ENCODE assay signal across 11 cellular contexts in genomic region chr5:82018462-82018861, GRCh38. TPM values are rescaled to one million over a fixed set of nuclear protein-coding genes. Genes with fewer than 3 reads are reported as not detected.
DNase-seq lines count a peak whose midpoint lies in the region; ATAC-seq and TF ChIP-seq lines count a peak whose summit lies in the region.
"Had no signal": no experiment of that assay in that cellular context is flagged by ENCODE, and none has a peak within 500 bp of the region (broad histone marks: within the 10 kb centered on the region; RNA-seq: fewer than 3 reads in every experiment).

No MANE protein-coding gene starts in this region.

- TF ChIP-seq POLR2A in testis (IDR thresholded peaks at IDR 0.05), result no peak

- no peaks in the 10 kb centered on the region for H3K9me2 ChIP-seq in PC-3 (replicated peaks; ENCODE audit: low read length)

- peaks cover 2% of the 10 kb centered on the region for H3K79me2 ChIP-seq in mammary epithelial cell (ENCODE audit: insufficient read depth, low read length)
- H3K79me2 ChIP-seq in PC-3 (ENCODE audit: low read length), result no peaks in the 10 kb centered on the region

- dilution Hi-C loops in mammary epithelial cell (cut with HindIII; ENCODE audit: low sequenced_read_pairs), result no loop called here

- ATAC-seq in PC-3, result no peak
- ATAC-seq in activated T-cell treated with anti-CD3 and anti-CD28 coated beads, Interleukin-2, amount 50 U/mL, for 4 hours, result no peak
- ATAC-seq in HG02870 (IDR thresholded peaks at IDR 0.05; ENCODE audit: unreplicated experiment), result no peak

- POLR2A ChIA-PET in MCF 10A (lab: Yijun Ruan, JAX) (interaction anchor here (0.7 kb wide), 1 partner anchor 20 kb away, joined by 3 read pairs; no protein-coding TSS in a partner anchor), PC-3 (lab: Charles Lee; ENCODE audit: unreplicated experiment) (no interaction called here)

- H4K20me1 ChIP-seq in mammary epithelial cell (ENCODE audit: insufficient read depth, low read length), result no peaks in the 10 kb centered on the region
- H4K20me1 ChIP-seq in PC-3 (ENCODE audit: low read length), result no peaks in the 10 kb centered on the region

- H3K4me1 ChIP-seq in mammary epithelial cell (ENCODE audit: insufficient read depth, low read length) (no peaks in the 10 kb centered on the region), testis (peaks cover 8% of the 10 kb centered on the region), PC-3 (ENCODE audit: insufficient read depth, low read length) (no peaks in the 10 kb centered on the region)
- H3K4me1 ChIP-seq: breast epithelium, vagina had no signal

- H3K9me3 ChIP-seq in mammary epithelial cell (replicated peaks; ENCODE audit: insufficient read depth, low read length) (no peaks in the 10 kb centered on the region), testis (no peaks in the 10 kb centered on the region), PC-3 (ENCODE audit: low read length) (no peaks in the 10 kb centered on the region)
- H3K9me3 ChIP-seq: breast epithelium, vagina had no signal

- TF ChIP-seq CTCF in MCF 10A (IDR thresholded peaks at IDR 0.05; ENCODE audit: unreplicated experiment) (no peak), mammary epithelial cell (conservative IDR thresholded peaks at IDR 0.05 in 1 of 2, IDR thresholded peaks at IDR 0.05 in 1 of 2; ENCODE audit: extremely low read depth in 1 of 2, insufficient read depth in 1 of 2, low read depth in 1 of 2, low read length in 2 of 2) (no peak), testis (IDR thresholded peaks at IDR 0.05) (no peak), PC-3 (conservative IDR thresholded peaks at IDR 0.05; ENCODE audit: low read depth, low read length) (no peak)

- H3K27me3 ChIP-seq in mammary epithelial cell (ENCODE audit: insufficient read depth, low read length), result no peaks in the 10 kb centered on the region
- no peaks in the 10 kb centered on the region for H3K27me3 ChIP-seq in testis
- H3K27me3 ChIP-seq in PC-3 (ENCODE audit: low read length), result no peaks in the 10 kb centered on the region
- H3K27me3 ChIP-seq: breast epithelium, vagina had no signal

- no peaks in the 10 kb centered on the region for H3F3A ChIP-seq in PC-3 (ENCODE audit: low read length, unreplicated experiment)

- H3K9ac ChIP-seq in mammary epithelial cell (ENCODE audit: insufficient read depth, low read length), result no peak overlapping the region
- no peak overlapping the region for H3K9ac ChIP-seq in PC-3 (ENCODE audit: low read length)

- in situ Hi-C loops in mammary epithelial cell (cut with MboI; ENCODE audit: low sequenced_read_pairs in 2 of 2), result no loop called here

- H3K27me3 Mint-ChIP-seq in MCF 10A (ENCODE audit: insufficient read depth, unreplicated experiment), result no peaks in the 10 kb centered on the region
- no peaks in the 10 kb centered on the region for H3K27me3 Mint-ChIP-seq in activated T-cell treated with anti-CD3 and anti-CD28 coated beads, Interleukin-2, amount 50 U/mL, for 4 hours (ENCODE audit: low read depth)

- H3K4me2 ChIP-seq in mammary epithelial cell (ENCODE audit: insufficient read depth, low read depth, low read length), result no peak overlapping the region
- no peak overlapping the region for H3K4me2 ChIP-seq in PC-3 (ENCODE audit: low read length)
- H3K4me2 ChIP-seq: PC-9 had no signal

- no TSS peak for BruUV-seq in MCF 10A (replicated peaks; lab: Mats Ljungman, UMichigan)
- BruUV-seq in mammary epithelial cell (replicated peaks; lab: Mats Ljungman, UMichigan), result no TSS peak
- no TSS peak for BruUV-seq in PC-3 (replicated peaks; lab: Mats Ljungman, UMichigan)

- no peak overlapping the region for H3K4me3 Mint-ChIP-seq in MCF 10A (ENCODE audit: unreplicated experiment)
- H3K4me3 Mint-ChIP-seq in activated T-cell treated with anti-CD3 and anti-CD28 coated beads, Interleukin-2, amount 50 U/mL, for 4 hours, result no peak overlapping the region

- H3K27ac Mint-ChIP-seq in MCF 10A (ENCODE audit: low read depth, unreplicated experiment), result peak overlapping the region; percentile 4

- H2AFZ ChIP-seq in mammary epithelial cell (ENCODE audit: low read depth, low read length) (no peak overlapping the region), PC-3 (ENCODE audit: low read length) (no peak overlapping the region)
- H2AFZ ChIP-seq: PC-9 had no signal

- intact Hi-C loops in MCF 10A (cut with micrococcal nuclease), result no loop called here
- intact Hi-C loops in mammary epithelial cell (cut with micrococcal nuclease), result no loop called here
- intact Hi-C loops in testis (cut with DNase I; ENCODE audit: low total_unique reads), result no loop called here
- intact Hi-C loops in PC-3 (cut with micrococcal nuclease), result no loop called here

- 89% methylated on average over 1 of the region's 1 CpG for WGBS in mammary epithelial cell (ENCODE audit: low coverage, missing lambda C conversion rate)
- whole genome bisulfite sequencing in testis, 2 donors, result 68 to 69% methylated on average over 1 of the region's 1 CpG

- CTCF ChIA-PET in MCF 10A (lab: Yijun Ruan, JAX), result no interaction called here
- CTCF ChIA-PET in mammary epithelial cell (lab: Charles Lee; ENCODE audit: low non-redundant PET), result no interaction called here
- CTCF ChIA-PET in PC-3 (lab: Charles Lee), result no interaction called here

- no peak overlapping the region for H3K27ac ChIP-seq in mammary epithelial cell (ENCODE audit: insufficient read depth, low read depth, low read length)
- no peak overlapping the region for H3K27ac ChIP-seq in testis
- no peak overlapping the region for H3K27ac ChIP-seq in PC-3 (ENCODE audit: low read length)
- H3K27ac ChIP-seq: breast epithelium, PC-9, vagina had no signal

- no peak for DNase-seq in MCF 10A (ENCODE audit: unreplicated experiment)
- DNase-seq in mammary epithelial cell, result no peak
- DNase-seq in SHP77 treated with DMSO at 0.1 percent for 48 hours (lab: John Stamatoyannopoulos, UW), result peak; percentile 35
- DNase-seq in globus pallidus (ENCODE audit: low spot score), result peak; percentile 37
- DNase-seq in testis, result peak; percentile 23
- DNase-seq in PC-3, result no peak
- DNase-seq in activated T-cell treated with anti-CD3 and anti-CD28 coated beads, Interleukin-2, amount 50 U/mL, for 4 hours, result no peak
- DNase-seq: PC-9 had no signal

- no peaks in the 10 kb centered on the region for H3K9me3 Mint-ChIP-seq in MCF 10A (ENCODE audit: unreplicated experiment)
- H3K9me3 Mint-ChIP-seq in activated T-cell treated with anti-CD3 and anti-CD28 coated beads, Interleukin-2, amount 50 U/mL, for 4 hours, result no peaks in the 10 kb centered on the region

- H3K36me3 Mint-ChIP-seq in MCF 10A (ENCODE audit: insufficient read depth, unreplicated experiment), result no peaks in the 10 kb centered on the region
- H3K36me3 Mint-ChIP-seq in activated T-cell treated with anti-CD3 and anti-CD28 coated beads, Interleukin-2, amount 50 U/mL, for 4 hours (ENCODE audit: insufficient read depth), result peaks cover 16% of the 10 kb centered on the region

- peaks cover 6% of the 10 kb centered on the region for H3K4me1 Mint-ChIP-seq in MCF 10A (ENCODE audit: insufficient read depth, unreplicated experiment)
- no peaks in the 10 kb centered on the region for H3K4me1 Mint-ChIP-seq in activated T-cell treated with anti-CD3 and anti-CD28 coated beads, Interleukin-2, amount 50 U/mL, for 4 hours (ENCODE audit: low read depth)

- H3K36me3 ChIP-seq in mammary epithelial cell (ENCODE audit: insufficient read depth, low read length) (no peaks in the 10 kb centered on the region), testis (ENCODE audit: low read depth, missing control alignments) (no peaks in the 10 kb centered on the region), PC-3 (ENCODE audit: low read depth, low read length) (no peaks in the 10 kb centered on the region)
- H3K36me3 ChIP-seq: breast epithelium, vagina had no signal

- H3K4me3 ChIP-seq in mammary epithelial cell (replicated peaks in 1 of 3; ENCODE audit: insufficient read depth in 1 of 3, low read depth in 2 of 3, low read length in 3 of 3) (no peak overlapping the region), testis (no peak overlapping the region), PC-3 (ENCODE audit: low read length) (no peak overlapping the region)
- H3K4me3 ChIP-seq: breast epithelium, PC-9, vagina had no signal

RNA-seq across cellular contexts. Expression of gene ATG10, which starts 46.6 kb away (rescaled TPM):
- total RNA-seq in MCF 10A (2022) (9.9 and 11.1 TPM in 2 replicates), mammary epithelial cell (10 to 100 TPM in 1 of 2 donors, 1 to 10 TPM in 1; 7.2 to 12.2 TPM), testis (10 to 100 TPM in 1 of 2 donors, 1 to 10 TPM in 1; 10.0 to 14.4 TPM), PC-3 (2014; rRNA removed) (11.7 and 11.8 TPM in 2 replicates)
- polyA plus RNA-seq in mammary epithelial cell (3.7 TPM), testis (ENCODE audit: insufficient read depth, low read depth, low replicate concordance) (15.1 TPM)
- polyA minus RNA-seq in mammary epithelial cell, result not detected
- 1 to 10 TPM; 4.6 to 5.8 (median 5.3) TPM for total RNA-seq in activated T-cell treated with anti-CD3 and anti-CD28 coated beads, Interleukin-2, amount 50 U/mL, for 4 hours

Comparison
In these comparisons a context has a peak if more than half of its experiments do, and no peak if none do; other contexts are left out.
1. DNase-seq: peak in SHP77 treated with DMSO at 0.1 percent for 48 hours (single experiment), globus pallidus (single experiment) and testis (single experiment); none in MCF 10A (single experiment), mammary epithelial cell (single experiment), PC-3 (single experiment) and activated T-cell treated with anti-CD3 and anti-CD28 coated beads, Interleukin-2, amount 50 U/mL, for 4 hours (single experiment).